Comparison of ENCODE assay signal across 9 cellular contexts in genomic region chrX:1582686-1583437, GRCh38. TPM values are rescaled to one million over a fixed set of nuclear protein-coding genes. Genes with fewer than 3 reads are reported as not detected.
DNase-seq lines count a peak whose midpoint lies in the region; ATAC-seq, FAIRE-seq and TF ChIP-seq lines count a peak whose summit lies in the region.
"Had no signal": no experiment of that assay in that cellular context is flagged by ENCODE, and none has a peak within 500 bp of the region (broad histone marks: within the 10 kb centered on the region; RNA-seq: fewer than 3 reads in every experiment).

No MANE protein-coding gene starts in this region.

- BruUV-seq in GM12878 (replicated peaks; lab: Mats Ljungman, UMichigan), result TSS peak; percentile 72

- intact Hi-C loops in GM12878 (cut with micrococcal nuclease; ENCODE audit: unreplicated experiment), result loop anchor here (5.0 kb wide), 2 partner anchors 101 to 116 kb away; no protein-coding TSS in a partner anchor

- H3K27me3 ChIP-seq in GM12878 (replicated peaks in 1 of 2; ENCODE audit: control insufficient read depth in 2 of 2, insufficient read depth in 2 of 2, low read length in 1 of 2), result no peaks in the 10 kb centered on the region

- RAD21 ChIA-PET in GM12878 (lab: Charles Lee; ENCODE audit: unreplicated experiment), result no interaction called here

- H3K27ac ChIP-seq in GM12878 (ENCODE audit: control insufficient read depth, insufficient read depth), result peak overlapping the region; percentile 61

- 20% methylated on average over 26 of the region's 27 CpGs for WGBS in GM12878 (ENCODE audit: insufficient coverage, insufficient replicate concordance, low lambda C conversion rate, missing lambda C conversion rate)

- H3K9me3 ChIP-seq in GM12878 (replicated peaks; ENCODE audit: control insufficient read depth, insufficient read depth, low read length), result no peaks in the 10 kb centered on the region

- in situ Hi-C loops in GM12878 (cut with MboI), result loop anchor here (5.0 kb wide), 1 partner anchor 126 kb away; no protein-coding TSS in a partner anchor

- peak overlapping the region; percentile 68 for H2AFZ ChIP-seq in GM12878 (ENCODE audit: control insufficient read depth, low read depth, low read length)

- TF ChIP-seq POLR2A in GM12878 (IDR thresholded peaks at IDR 0.05; ENCODE audit: low read depth, low read length), result no peak

- CTCF ChIA-PET in GM12878 (lab: Yijun Ruan, JAX), result no interaction called here

- H3K36me3 ChIP-seq in GM12878 (ENCODE audit: control insufficient read depth in 2 of 2, insufficient read depth in 2 of 2, low read length in 1 of 2), result no peaks in the 10 kb centered on the region

- peak; percentile 39; the same call in 1 of the 2 replicates for TF ChIP-seq RAD21 in GM12878 (IDR thresholded peaks at IDR 0.05; ENCODE audit: insufficient read depth, low read depth, low read length)

- no peak overlapping the region; the same call in 1 of the 2 replicates for H3K4me3 ChIP-seq in GM12878

- SMC1A ChIA-PET in GM12878 (lab: Charles Lee; ENCODE audit: uncharacterized antibody, unreplicated experiment), result no interaction called here

- H4K20me1 ChIP-seq in GM12878 (ENCODE audit: control insufficient read depth, insufficient read depth), result no peaks in the 10 kb centered on the region

- peak overlapping the region; percentile 82 for H3K4me2 ChIP-seq in GM12878 (ENCODE audit: control insufficient read depth, insufficient read depth)

- TF ChIP-seq CTCF in GM12878 (IDR thresholded peaks at IDR 0.05 in 2 of 3, conservative IDR thresholded peaks at IDR 0.05 in 1 of 3; ENCODE audit: control insufficient read depth in 2 of 3, extremely low read depth in 1 of 3, insufficient read depth in 1 of 3, low read depth in 3 of 3, low read length in 3 of 3), result peak in 2 of 3 experiments; percentile 19 to 23; a peak in 2 of 6 replicates

- ATAC-seq in HG03060 (IDR thresholded peaks at IDR 0.05; ENCODE audit: low read depth, unreplicated experiment), result peak; percentile 49
- peak; percentile 67 for ATAC-seq in SK-N-SH treated with all-trans-retinoic acid at 6 μM for 48 hours
- ATAC-seq in GM12878, result peak; percentile 87

- H3K4me1 ChIP-seq in GM12878 (ENCODE audit: control insufficient read depth, insufficient read depth, low read length), result peaks cover 15% of the 10 kb centered on the region

- POLR2A ChIA-PET in GM12878 (lab: Charles Lee), result no interaction called here

- peak; percentile 26 for DNase-seq in NCI-H2029 (lab: John Stamatoyannopoulos, UW)
- DNase-seq in NCI-H2029 treated with DMSO at 0.1 percent for 48 hours (lab: John Stamatoyannopoulos, UW), result no peak
- no peak for DNase-seq in GM12878 (ENCODE audit: low read depth, low spot score)
- peak; percentile 29 for DNase-seq in stimulated activated CD8-positive, alpha-beta memory T cell treated with anti-CD3 and anti-CD28 coated beads, Interleukin-12 subunit alpha, Interleukin-12 subunit beta, amount 100 ng/mL, for 1 hour (ENCODE audit: low read depth)
- no peak for DNase-seq in HCEC 1CT
- no peak for DNase-seq in NCI-H1048 (lab: John Stamatoyannopoulos, UW)

- no peaks in the 10 kb centered on the region for H3K79me2 ChIP-seq in GM12878 (ENCODE audit: control insufficient read depth, insufficient read depth, low read length)

- H3K9ac ChIP-seq in GM12878 (ENCODE audit: control insufficient read depth, insufficient read depth, low read length), result no peak overlapping the region; the same call in 1 of the 2 replicates

- TF ChIP-seq EP300 in GM12878 (IDR thresholded peaks at IDR 0.05; ENCODE audit: borderline replicate concordance in 1 of 2, control insufficient read depth in 1 of 2, low read depth in 2 of 2, low read length in 2 of 2), result peak; percentile 46 to 69; a peak in 3 of 4 replicates

- FAIRE-seq in GM12878 (lab: Jason Lieb, UNC), result peak; percentile 56
- FAIRE-seq: A204.1 had no signal

TF ChIP-seq in SK-N-SH treated with all-trans-retinoic acid at 6 μM for 48 hours, 23 proteins besides CTCF, POLR2A, EP300 and RAD21 (continues in another document):
- TF ChIP-seq, protein P1, sequence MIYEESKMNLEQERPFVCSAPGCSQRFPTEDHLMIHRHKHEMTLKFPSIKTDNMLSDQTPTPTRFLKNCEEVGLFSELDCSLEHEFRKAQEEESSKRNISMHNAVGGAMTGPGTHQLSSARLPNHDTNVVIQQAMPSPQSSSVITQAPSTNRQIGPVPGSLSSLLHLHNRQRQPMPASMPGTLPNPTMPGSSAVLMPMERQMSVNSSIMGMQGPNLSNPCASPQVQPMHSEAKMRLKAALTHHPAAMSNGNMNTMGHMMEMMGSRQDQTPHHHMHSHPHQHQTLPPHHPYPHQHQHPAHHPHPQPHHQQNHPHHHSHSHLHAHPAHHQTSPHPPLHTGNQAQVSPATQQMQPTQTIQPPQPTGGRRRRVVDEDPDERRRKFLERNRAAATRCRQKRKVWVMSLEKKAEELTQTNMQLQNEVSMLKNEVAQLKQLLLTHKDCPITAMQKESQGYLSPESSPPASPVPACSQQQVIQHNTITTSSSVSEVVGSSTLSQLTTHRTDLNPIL (CRISPR knock-in tag; IDR thresholded peaks at IDR 0.05; ENCODE audit: low read depth), result no peak
- TF ChIP-seq SNAI2 (CRISPR knock-in tag; IDR thresholded peaks at IDR 0.05), result no peak
- TF ChIP-seq ZFP3 (CRISPR knock-in tag; IDR thresholded peaks at IDR 0.05), result no peak

TF ChIP-seq in GM12878, 131 proteins besides CTCF, POLR2A, EP300 and RAD21 (continues in another document):
- TF ChIP-seq BHLHE40 (IDR thresholded peaks at IDR 0.05; ENCODE audit: borderline replicate concordance in 1 of 2, low read depth in 2 of 2, low read length in 1 of 2) (peak; percentile 55 to 58; a peak in 3 of 4 replicates), CBX5 (IDR thresholded peaks at IDR 0.05; ENCODE audit: low read depth) (0 out of 2 replicates have a peak, but pooled peaks have one; percentile 38), DPF2 (IDR thresholded peaks at IDR 0.05) (peak; percentile 49; the same call in 1 of the 2 replicates)

RNA-seq across cellular contexts. Expression of gene AKAP17A, which starts 8.5 kb away (rescaled TPM):
- 96.4 and 115 TPM in 2 replicates for total RNA-seq in GM12878 (2013; cell fraction: nucleolus; rRNA removed)
- 42.8 and 47.0 TPM in 2 replicates for total RNA-seq in GM12878 (2014; rRNA removed)
- 14.3 and 16.1 TPM in 2 replicates for total RNA-seq in GM12878 (2014; rRNA removed; fragmentation: Illumina TruSeq; extraction: Trizol)
- total RNA-seq in GM12878 (2021), result 48.7 and 53.9 TPM in 2 replicates
- 17.3 TPM for polyA plus RNA-seq in GM12878 (2011; ENCODE audit: low read depth)
- polyA plus RNA-seq in GM12878 (2011; rRNA removed), result 16.4 and 24.7 TPM in 2 replicates
- 30.4 and 40.9 TPM in 2 replicates for polyA plus RNA-seq in GM12878 (2011; cell fraction: cytosol; rRNA removed)
- polyA plus RNA-seq in GM12878 (2011; cell fraction: nucleus; rRNA removed), result 366 and 371 TPM in 2 replicates
- polyA plus RNA-seq in GM12878 (2012), result 53.8 and 67.0 TPM in 2 replicates
- 9.0 and 17.1 TPM in 2 replicates for polyA plus RNA-seq in GM12878 (2014; fragmentation: Illumina TruSeq; extraction: Trizol)
- 1 to 10 TPM; 3.0 to 5.6 TPM for polyA plus RNA-seq in GM12878 (2014; fragmentation: Nextera tagmentation; extraction: Ambion mirVana)
- polyA plus RNA-seq in GM12878 (2014; rRNA removed), result 55.8 and 64.2 TPM in 2 replicates
- polyA plus RNA-seq in GM12878 (2016; fragmentation: Nextera tagmentation; extraction: Ambion mirVana), result 10 to 100 TPM; 26.3 to 42.6 TPM
- polyA minus RNA-seq in GM12878 (2011; rRNA and poly(A)+ RNA removed), result 4.9 and 9.4 TPM in 2 replicates
- polyA minus RNA-seq in GM12878 (2011; cell fraction: cytosol; rRNA and poly(A)+ RNA removed), result 7.1 and 7.6 TPM in 2 replicates
- 19.7 and 26.1 TPM in 2 replicates for polyA minus RNA-seq in GM12878 (2011; cell fraction: nucleus; rRNA and poly(A)+ RNA removed)

RNA-seq across cellular contexts. Expression of gene ASMT, which starts 32.0 kb away (rescaled TPM):
- total RNA-seq in GM12878 (2013; cell fraction: nucleolus; rRNA removed), result not detected in 2 replicates
- total RNA-seq in GM12878 (2014; rRNA removed) (not detected in 2 replicates), GM12878 (2014; rRNA removed; fragmentation: Illumina TruSeq; extraction: Trizol) (not detected in 2 replicates), GM12878 (2021) (not detected in 2 replicates)
- polyA plus RNA-seq in GM12878 (2011; ENCODE audit: low read depth), result 0.77 TPM
- polyA plus RNA-seq in GM12878 (2011; rRNA removed) (not detected in 2 replicates), GM12878 (2014; fragmentation: Illumina TruSeq; extraction: Trizol) (0.29 TPM in 1 of 2 replicates, not detected in the other), GM12878 (2014; fragmentation: Nextera tagmentation; extraction: Ambion mirVana) (under 1 TPM in 1 of 2 experiments, not detected in 1; 0.18 TPM), GM12878 (2014; rRNA removed) (0.09 TPM in 1 of 2 replicates, not detected in the other), GM12878 (2016; fragmentation: Nextera tagmentation; extraction: Ambion mirVana) (not detected)
- 0.10 and 0.20 TPM in 2 replicates for polyA plus RNA-seq in GM12878 (2011; cell fraction: cytosol; rRNA removed)
- polyA plus RNA-seq in GM12878 (2011; cell fraction: nucleus; rRNA removed), result 0.18 TPM in 1 of 2 replicates, not detected in the other
- polyA plus RNA-seq in GM12878 (2012), result 0.45 and 1.1 TPM in 2 replicates
- not detected in 2 replicates for polyA minus RNA-seq in GM12878 (2011; rRNA and poly(A)+ RNA removed)
- not detected in 2 replicates for polyA minus RNA-seq in GM12878 (2011; cell fraction: cytosol; rRNA and poly(A)+ RNA removed)
- not detected in 2 replicates for polyA minus RNA-seq in GM12878 (2011; cell fraction: nucleus; rRNA and poly(A)+ RNA removed)

RNA-seq across cellular contexts. Expression of gene P2RY8, which starts 45.9 kb away (rescaled TPM):
- total RNA-seq in GM12878 (2013; cell fraction: nucleolus; rRNA removed), result 85.1 and 89.7 TPM in 2 replicates
- 34.0 and 44.7 TPM in 2 replicates for total RNA-seq in GM12878 (2014; rRNA removed)
- total RNA-seq in GM12878 (2014; rRNA removed; fragmentation: Illumina TruSeq; extraction: Trizol), result 28.8 and 29.7 TPM in 2 replicates
- total RNA-seq in GM12878 (2021), result 61.3 and 61.8 TPM in 2 replicates
- 30.9 TPM for polyA plus RNA-seq in GM12878 (2011; ENCODE audit: low read depth)
- 20.4 and 31.1 TPM in 2 replicates for polyA plus RNA-seq in GM12878 (2011; rRNA removed)
- polyA plus RNA-seq in GM12878 (2011; cell fraction: cytosol; rRNA removed), result 41.3 and 52.8 TPM in 2 replicates
- polyA plus RNA-seq in GM12878 (2011; cell fraction: nucleus; rRNA removed), result 29.2 and 35.1 TPM in 2 replicates
- 41.7 and 45.3 TPM in 2 replicates for polyA plus RNA-seq in GM12878 (2012)
- 27.5 and 30.5 TPM in 2 replicates for polyA plus RNA-seq in GM12878 (2014; fragmentation: Illumina TruSeq; extraction: Trizol)
- polyA plus RNA-seq in GM12878 (2014; fragmentation: Nextera tagmentation; extraction: Ambion mirVana), result 1 to 10 TPM; 2.0 to 4.0 TPM
- polyA plus RNA-seq in GM12878 (2014; rRNA removed), result 41.8 and 49.0 TPM in 2 replicates
- 10 to 100 TPM; 62.7 to 64.4 TPM for polyA plus RNA-seq in GM12878 (2016; fragmentation: Nextera tagmentation; extraction: Ambion mirVana)
- polyA minus RNA-seq in GM12878 (2011; rRNA and poly(A)+ RNA removed), result 37.7 and 60.0 TPM in 2 replicates
- 26.7 and 36.8 TPM in 2 replicates for polyA minus RNA-seq in GM12878 (2011; cell fraction: cytosol; rRNA and poly(A)+ RNA removed)
- 20.7 and 34.7 TPM in 2 replicates for polyA minus RNA-seq in GM12878 (2011; cell fraction: nucleus; rRNA and poly(A)+ RNA removed)

Comparison
In these comparisons a context has a peak if more than half of its experiments do, and no peak if none do; other contexts are left out.
1. DNase-seq: peak in NCI-H2029 (single experiment) and stimulated activated CD8-positive, alpha-beta memory T cell treated with anti-CD3 and anti-CD28 coated beads, Interleukin-12 subunit alpha, Interleukin-12 subunit beta, amount 100 ng/mL, for 1 hour (single experiment); none in NCI-H2029 treated with DMSO at 0.1 percent for 48 hours (single experiment), GM12878 (single experiment), HCEC 1CT (single experiment) and NCI-H1048 (single experiment).
2. Peak in every context shown above with its lines, with median percentiles within 50 percentile points of each other: ATAC-seq.